8 cellular contexts compared by ENCODE assay signal in the genomic region with DNA sequence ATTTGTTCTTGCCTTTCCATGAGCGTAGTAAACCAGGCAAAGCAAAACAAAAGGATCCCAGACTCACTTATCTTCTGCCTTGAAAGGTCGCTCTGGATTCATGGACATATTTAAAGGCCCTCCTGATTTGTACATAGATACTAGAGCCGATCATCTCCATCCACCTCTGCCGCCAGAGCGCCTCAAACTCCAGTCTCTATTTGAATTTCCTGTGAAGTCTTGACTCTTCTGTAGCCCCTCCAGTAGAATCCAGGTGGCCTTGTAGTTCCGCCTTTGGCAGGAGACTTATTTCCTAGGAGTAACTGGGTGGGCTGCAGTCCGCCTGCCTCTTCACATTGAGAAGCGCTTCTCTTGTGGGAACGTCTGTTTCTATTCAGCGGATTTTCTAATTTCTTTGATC. TPM values are rescaled to one million over a fixed set of nuclear protein-coding genes. Genes with fewer than 3 reads are reported as not detected.
A peak's percentile ranks its signal among the peaks of the same experiment; 100 is the strongest.
DNase-seq lines count a peak whose midpoint lies in the region; FAIRE-seq and TF ChIP-seq lines count a peak whose summit lies in the region.

No MANE protein-coding gene starts in this region.

- no peak for TF ChIP-seq CTCF in OCI-LY1 (IDR thresholded peaks at IDR 0.05; ENCODE audit: low read length)
- TF ChIP-seq CTCF in endothelial cell of umbilical vein (IDR thresholded peaks at IDR 0.05; ENCODE audit: extremely low read depth in 1 of 2, insufficient read depth in 1 of 2, low read depth in 1 of 2, low read length in 2 of 2), result no peak

- H3K9me2 ChIP-seq in OCI-LY1 (ENCODE audit: low read depth, low read length), result no peaks in the 10 kb centered on the region

- H3K79me2 ChIP-seq in OCI-LY1 (ENCODE audit: insufficient read depth, low read length) (no peaks in the 10 kb centered on the region), endothelial cell of umbilical vein (ENCODE audit: control insufficient read depth, insufficient read depth, low read length) (no peaks in the 10 kb centered on the region)

- H3K9me3 ChIP-seq in OCI-LY1 (ENCODE audit: low read length) (no peaks in the 10 kb centered on the region), endothelial cell of umbilical vein (replicated peaks; ENCODE audit: control insufficient read depth, insufficient read depth, low read length) (no peaks in the 10 kb centered on the region)

- peak overlapping the region; percentile 69 for H3K4me3 ChIP-seq in OCI-LY1 (ENCODE audit: low read depth, low read length, poor library complexity, severe bottlenecking)
- peak overlapping the region; percentile 22 to 64 (median 59) for H3K4me3 ChIP-seq in endothelial cell of umbilical vein (replicated peaks in 1 of 3; ENCODE audit: insufficient read depth in 1 of 3, low read depth in 1 of 3, low read length in 3 of 3)
- H3K4me3 ChIP-seq in rectal smooth muscle tissue (ENCODE audit: low read length), result peak overlapping the region; percentile 75

- POLR2A ChIA-PET in endothelial cell of umbilical vein (lab: Charles Lee), result no interaction called here

- H3K9me1 ChIP-seq in endothelial cell of umbilical vein (replicated peaks; ENCODE audit: control insufficient read depth, extremely low read depth, insufficient read depth, low read length), result no peaks in the 10 kb centered on the region

- H3K27ac ChIP-seq in OCI-LY1 (ENCODE audit: low read depth, low read length, poor library complexity, severe bottlenecking) (no peak overlapping the region), endothelial cell of umbilical vein (ENCODE audit: insufficient read depth, low read depth, low read length) (no peak overlapping the region), rectal smooth muscle tissue (ENCODE audit: low read depth, low read length) (no peak overlapping the region), substantia nigra (ENCODE audit: low read depth, low read length, poor library complexity, severe bottlenecking) (no peak overlapping the region)

- no peaks in the 10 kb centered on the region for H3K27me3 ChIP-seq in OCI-LY1 (ENCODE audit: insufficient read depth, low read length)
- peaks cover 23 to 31% of the 10 kb centered on the region in 2 experiments for H3K27me3 ChIP-seq in endothelial cell of umbilical vein (ENCODE audit: control insufficient read depth in 2 of 2, insufficient read depth in 2 of 2, low read length in 2 of 2)
- H3K27me3 ChIP-seq in rectal smooth muscle tissue (ENCODE audit: control insufficient read depth, insufficient read depth, low read length), result peaks cover 30% of the 10 kb centered on the region

- H3K4me2 ChIP-seq in OCI-LY1 (ENCODE audit: low read length) (peak overlapping the region; percentile 78), endothelial cell of umbilical vein (ENCODE audit: insufficient read depth, low read length) (peak overlapping the region; percentile 87)

- H4K20me1 ChIP-seq in OCI-LY1 (ENCODE audit: insufficient read depth, low read length) (no peaks in the 10 kb centered on the region), endothelial cell of umbilical vein (replicated peaks; ENCODE audit: control insufficient read depth, extremely low read depth, insufficient read depth, low read length) (no peaks in the 10 kb centered on the region)

- BruUV-seq in endothelial cell of umbilical vein (replicated peaks; lab: Mats Ljungman, UMichigan), result no TSS peak

- H3K36me3 ChIP-seq in OCI-LY1 (ENCODE audit: insufficient read depth, low read length) (no peaks in the 10 kb centered on the region), endothelial cell of umbilical vein (ENCODE audit: control insufficient read depth in 2 of 2, extremely low read depth in 1 of 2, insufficient read depth in 2 of 2, low read length in 2 of 2) (no peaks in the 10 kb centered on the region), rectal smooth muscle tissue (ENCODE audit: control insufficient read depth, insufficient read depth, low read length) (no peaks in the 10 kb centered on the region)

- H3K4me1 ChIP-seq in OCI-LY1 (ENCODE audit: insufficient read depth, low read length, severe bottlenecking) (peaks cover 20% of the 10 kb centered on the region), endothelial cell of umbilical vein (ENCODE audit: control insufficient read depth, extremely low read depth, insufficient read depth, low read length) (peaks cover 10% of the 10 kb centered on the region), rectal smooth muscle tissue (ENCODE audit: control insufficient read depth, insufficient read depth, low read length) (no peaks in the 10 kb centered on the region)

- H3K9ac ChIP-seq in OCI-LY1 (ENCODE audit: low read length) (peak overlapping the region; percentile 73; the same call in 1 of the 2 replicates), endothelial cell of umbilical vein (replicated peaks; ENCODE audit: extremely low read depth, insufficient read depth, low read length) (no peak overlapping the region), rectal smooth muscle tissue (ENCODE audit: low read length) (no peak overlapping the region)

- H2AFZ ChIP-seq in OCI-LY1 (ENCODE audit: low read length), result no peak overlapping the region
- peak overlapping the region; percentile 79 for H2AFZ ChIP-seq in endothelial cell of umbilical vein (ENCODE audit: low read depth, low read length)

- no peaks in the 10 kb centered on the region for H3F3A ChIP-seq in OCI-LY1 (ENCODE audit: insufficient read depth, low read length)

- TF ChIP-seq POLR2A in endothelial cell of umbilical vein (IDR thresholded peaks at IDR 0.05; ENCODE audit: low read depth, low read length), result no peak

- intact Hi-C loops in endothelial cell of umbilical vein (cut with micrococcal nuclease), result no loop called here

- dilution Hi-C loops in endothelial cell of umbilical vein (cut with MboI; ENCODE audit: extremely low pct_ligation_motif_present, low sequenced_read_pairs), result no loop called here

- FAIRE-seq in endothelial cell of umbilical vein (lab: Jason Lieb, UNC), result no peak

- DNase-seq in NCI-H2107 treated with DMSO at 0.1 percent for 48 hours (lab: John Stamatoyannopoulos, UW; ENCODE audit: unreplicated experiment), result peak; percentile 86
- no peak for DNase-seq in NCI-H2107 (lab: John Stamatoyannopoulos, UW)
- DNase-seq in endothelial cell of umbilical vein (ENCODE audit: low read depth, low spot score), result no peak
- no peak for DNase-seq in Ammon's horn (ENCODE audit: low spot score)
- DNase-seq in DMS153 (lab: John Stamatoyannopoulos, UW), result no peak
- no peak for DNase-seq in substantia nigra (lab: John Stamatoyannopoulos, UW)

- CTCF ChIA-PET in endothelial cell of umbilical vein (lab: Charles Lee), result interaction anchor here (1.4 to 4.2 kb wide), 8 partner anchors 14 to 595 kb away, joined by 4 to 24 read pairs (median 10); a partner anchor contains a TSS

TF ChIP-seq in endothelial cell of umbilical vein, 7 proteins besides CTCF, POLR2A, EP300 and RAD21:
- TF ChIP-seq JUN (IDR thresholded peaks at IDR 0.05; ENCODE audit: borderline replicate concordance, insufficient read depth, insufficient read length, low read depth) (no peak), MYC (IDR thresholded peaks at IDR 0.05; ENCODE audit: low read depth, low read length) (no peak), GATA2 (IDR thresholded peaks at IDR 0.05; ENCODE audit: insufficient read depth, insufficient read length, low read depth, low read length) (no peak), FOS (IDR thresholded peaks at IDR 0.05; ENCODE audit: borderline replicate concordance, insufficient read depth, low read length) (no peak), POLR2AphosphoS5 (IDR thresholded peaks at IDR 0.05; ENCODE audit: insufficient read depth, low read depth, low read length) (no peak), EZH2 (IDR thresholded peaks at IDR 0.05; ENCODE audit: borderline replicate concordance, low read depth, low read length, severe bottlenecking) (no peak)
- TF ChIP-seq, protein P1, sequence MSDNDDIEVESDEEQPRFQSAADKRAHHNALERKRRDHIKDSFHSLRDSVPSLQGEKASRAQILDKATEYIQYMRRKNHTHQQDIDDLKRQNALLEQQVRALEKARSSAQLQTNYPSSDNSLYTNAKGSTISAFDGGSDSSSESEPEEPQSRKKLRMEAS (IDR thresholded peaks at IDR 0.05; ENCODE audit: insufficient read depth, insufficient read length), result no peak
TF ChIP-seq in endothelial cell of umbilical vein: peak in this region for 0.

RNA-seq across cellular contexts. Expression of a gene that starts 8.8 kb away (rescaled TPM):
- total RNA-seq in endothelial cell of umbilical vein, result 0.40 and 0.55 TPM in 2 replicates
- polyA plus RNA-seq in endothelial cell of umbilical vein, result 0.55 and 0.57 TPM in 2 replicates
- 0.59 and 0.61 TPM in 2 replicates for polyA plus RNA-seq in endothelial cell of umbilical vein (2011; cell fraction: cytosol; rRNA removed)
- 0.38 and 0.51 TPM in 2 replicates for polyA plus RNA-seq in endothelial cell of umbilical vein (2011; cell fraction: nucleus; rRNA removed)
- 0.33 and 0.37 TPM in 2 replicates for polyA plus RNA-seq in endothelial cell of umbilical vein (2012)
- 0.64 and 0.80 TPM in 2 replicates for polyA minus RNA-seq in endothelial cell of umbilical vein
- polyA minus RNA-seq in endothelial cell of umbilical vein (2011; cell fraction: cytosol; rRNA and poly(A)+ RNA removed), result 1.2 TPM
- polyA minus RNA-seq in endothelial cell of umbilical vein (2011; cell fraction: nucleus; rRNA and poly(A)+ RNA removed), result 0.24 and 0.58 TPM in 2 replicates
